Comparison of ENCODE assay signal across 9 cellular contexts in the genomic region with DNA sequence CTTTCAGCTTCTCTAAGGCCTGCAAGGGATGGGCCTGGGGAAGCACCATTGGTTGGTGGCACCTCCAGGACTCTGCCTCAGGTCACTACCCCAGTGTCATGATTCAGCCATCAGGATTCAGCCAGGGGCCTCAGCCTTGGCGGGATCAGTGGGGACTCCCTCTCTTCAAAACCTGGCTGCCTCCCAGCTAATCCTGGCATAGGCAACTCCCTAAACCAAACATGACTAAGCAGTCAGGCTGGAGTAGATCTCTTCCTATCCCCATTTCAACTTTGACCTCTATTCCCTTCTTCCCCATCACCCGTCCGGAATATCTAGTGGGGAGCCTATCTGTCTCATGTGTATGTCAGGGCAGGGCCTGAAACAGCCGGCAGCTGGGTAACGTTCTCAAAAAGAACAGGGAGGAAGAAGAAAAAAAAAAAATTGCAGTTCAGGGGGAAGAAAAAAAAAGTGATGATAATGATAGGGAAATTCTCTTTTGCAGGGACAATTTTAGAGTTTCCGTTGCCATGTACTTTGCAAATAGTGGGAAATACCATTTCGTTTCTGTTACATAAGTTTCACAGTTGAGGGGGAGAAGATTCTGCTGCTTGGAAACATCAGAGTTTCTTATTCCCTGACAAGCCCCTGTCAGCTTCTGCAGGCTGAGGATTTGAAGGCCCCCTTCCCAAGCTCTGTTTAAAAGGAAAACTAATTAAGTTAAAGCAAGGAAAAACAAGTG. TPM values are rescaled to one million over a fixed set of nuclear protein-coding genes. Genes with fewer than 3 reads are reported as not detected.
DNase-seq lines count a peak whose midpoint lies in the region; ATAC-seq and TF ChIP-seq lines count a peak whose summit lies in the region.
"Had no signal": no experiment of that assay in that cellular context is flagged by ENCODE, and none has a peak within 500 bp of the region (broad histone marks: within the 10 kb centered on the region; RNA-seq: fewer than 3 reads in every experiment).

No MANE protein-coding gene starts in this region.

- no TSS peak for BruUV-seq in PC-3 (replicated peaks; lab: Mats Ljungman, UMichigan)

- peak overlapping the region; percentile 44 for H3K4me2 ChIP-seq in PC-3 (ENCODE audit: low read length)
- no peak overlapping the region for H3K4me2 ChIP-seq in fibroblast of lung (ENCODE audit: extremely low read depth, insufficient read depth, low read length)

- H3K27me3 Mint-ChIP-seq in activated CD8-positive, alpha-beta memory T cell treated with anti-CD3 and anti-CD28 coated beads, Interleukin-2, amount 10 ng/mL, durations not matched to agents 7 days and 5 days: peaks cover 16% of the 10 kb centered on the region
- H3K27me3 Mint-ChIP-seq in progenitor cell of endocrine pancreas: peaks cover 50% of the 10 kb centered on the region

- intact Hi-C loops in PC-3 (cut with micrococcal nuclease): no loop called here

- peak overlapping the region; percentile 29 for H2AFZ ChIP-seq in PC-3 (ENCODE audit: low read length)
- H2AFZ ChIP-seq in fibroblast of lung (ENCODE audit: low read length): no peak overlapping the region

- H3K9me3 Mint-ChIP-seq in activated CD8-positive, alpha-beta memory T cell treated with anti-CD3 and anti-CD28 coated beads, Interleukin-2, amount 10 ng/mL, durations not matched to agents 7 days and 5 days (ENCODE audit: low read depth): no peaks in the 10 kb centered on the region
- H3K9me3 Mint-ChIP-seq in progenitor cell of endocrine pancreas (ENCODE audit: low read depth): no peaks in the 10 kb centered on the region

- peaks cover 39% of the 10 kb centered on the region for H3K4me1 ChIP-seq in PC-3 (ENCODE audit: insufficient read depth, low read length)
- H3K4me1 ChIP-seq in fibroblast of lung (ENCODE audit: control insufficient read depth, extremely low read depth, insufficient read depth, low read length): peaks cover 5% of the 10 kb centered on the region

- POLR2A ChIA-PET in PC-3 (lab: Charles Lee; ENCODE audit: unreplicated experiment): no interaction called here

- H3K79me2 ChIP-seq in PC-3 (ENCODE audit: low read length): peaks cover 5% of the 10 kb centered on the region
- H3K79me2 ChIP-seq in fibroblast of lung (ENCODE audit: control insufficient read depth, insufficient read depth, low read length): no peaks in the 10 kb centered on the region

- CTCF ChIA-PET in PC-3 (lab: Charles Lee): no interaction called here
- CTCF ChIA-PET in activated CD8-positive, alpha-beta memory T cell treated with anti-CD3 and anti-CD28 coated beads, Interleukin-2, amount 10 ng/mL, durations not matched to agents 7 days and 5 days (lab: Charles Lee): interaction anchor here (1.2 to 1.5 kb wide), 3 partner anchors 9 to 137 kb away, joined by 3 to 5 read pairs (median 4); no protein-coding TSS in a partner anchor

- H3K36me3 ChIP-seq in PC-3 (ENCODE audit: low read depth, low read length): no peaks in the 10 kb centered on the region
- H3K36me3 ChIP-seq in fibroblast of lung (ENCODE audit: control insufficient read depth, insufficient read depth, low read length): no peaks in the 10 kb centered on the region

- H3K9ac ChIP-seq in PC-3 (ENCODE audit: low read length): no peak overlapping the region
- no peak overlapping the region for H3K9ac ChIP-seq in fibroblast of lung (ENCODE audit: insufficient read depth, low read length)

- peaks cover 1% of the 10 kb centered on the region for H3K36me3 Mint-ChIP-seq in activated CD8-positive, alpha-beta memory T cell treated with anti-CD3 and anti-CD28 coated beads, Interleukin-2, amount 10 ng/mL, durations not matched to agents 7 days and 5 days
- no peaks in the 10 kb centered on the region for H3K36me3 Mint-ChIP-seq in progenitor cell of endocrine pancreas (ENCODE audit: insufficient read depth)

- H3F3A ChIP-seq in PC-3 (ENCODE audit: low read length, unreplicated experiment): no peaks in the 10 kb centered on the region

- H3K4me1 Mint-ChIP-seq in activated CD8-positive, alpha-beta memory T cell treated with anti-CD3 and anti-CD28 coated beads, Interleukin-2, amount 10 ng/mL, durations not matched to agents 7 days and 5 days: peaks cover 6% of the 10 kb centered on the region
- peaks cover 3% of the 10 kb centered on the region for H3K4me1 Mint-ChIP-seq in progenitor cell of endocrine pancreas (ENCODE audit: low read depth)

- H3K4me3 ChIP-seq in PC-3 (ENCODE audit: low read length) (no peak overlapping the region), fibroblast of lung (replicated peaks in 1 of 4; ENCODE audit: control extremely low read depth in 1 of 4, insufficient read depth in 1 of 4, low read depth in 3 of 4, low read length in 4 of 4) (no peak overlapping the region)

- no peaks in the 10 kb centered on the region for H3K9me2 ChIP-seq in PC-3 (replicated peaks; ENCODE audit: low read length)

- H3K9me3 ChIP-seq in PC-3 (ENCODE audit: low read length) (no peaks in the 10 kb centered on the region), fibroblast of lung (ENCODE audit: control insufficient read depth, insufficient read depth, low read depth, low read length) (no peaks in the 10 kb centered on the region)

- DNase-seq in EH (ENCODE audit: low read depth) (peak; percentile 77), PC-3 (peak; percentile 95), fibroblast of lung (ENCODE audit: low read depth in 2 of 2) (peak; percentile 40 to 75), putamen (ENCODE audit: low spot score) (peak; percentile 43), progenitor cell of endocrine pancreas (ENCODE audit: low spot score, unreplicated experiment) (no peak), OCI-M2 (lab: John Stamatoyannopoulos, UW; ENCODE audit: unreplicated experiment) (no peak)
- no peak for DNase-seq in activated CD8-positive, alpha-beta memory T cell treated with anti-CD3 and anti-CD28 coated beads, Interleukin-2, amount 10 ng/mL, durations not matched to agents 7 days and 5 days
- DNase-seq: activated CD8-positive, alpha-beta memory T cell treated with anti-CD3 and anti-CD28 coated beads, Interleukin-2, amount 50 U/mL, for 4 hours had no signal

- H3K27ac Mint-ChIP-seq in activated CD8-positive, alpha-beta memory T cell treated with anti-CD3 and anti-CD28 coated beads, Interleukin-2, amount 10 ng/mL, durations not matched to agents 7 days and 5 days: no peak overlapping the region
- no peak overlapping the region for H3K27ac Mint-ChIP-seq in progenitor cell of endocrine pancreas

- H3K27ac ChIP-seq in PC-3 (ENCODE audit: low read length): peak overlapping the region; percentile 9
- H3K27ac ChIP-seq in fibroblast of lung (ENCODE audit: insufficient read depth, low read length): no peak overlapping the region

- no peaks in the 10 kb centered on the region for H4K20me1 ChIP-seq in PC-3 (ENCODE audit: low read length)
- no peaks in the 10 kb centered on the region for H4K20me1 ChIP-seq in fibroblast of lung (ENCODE audit: control insufficient read depth, extremely low read depth, insufficient read depth, low read length)

- no peaks in the 10 kb centered on the region for H3K27me3 ChIP-seq in PC-3 (ENCODE audit: low read length)
- H3K27me3 ChIP-seq in fibroblast of lung (ENCODE audit: control insufficient read depth, insufficient read depth, low read length): no peaks in the 10 kb centered on the region

- no peak overlapping the region for H3K4me3 Mint-ChIP-seq in activated CD8-positive, alpha-beta memory T cell treated with anti-CD3 and anti-CD28 coated beads, Interleukin-2, amount 10 ng/mL, durations not matched to agents 7 days and 5 days
- no peak overlapping the region for H3K4me3 Mint-ChIP-seq in progenitor cell of endocrine pancreas (ENCODE audit: low read depth)

- TF ChIP-seq CTCF in PC-3 (conservative IDR thresholded peaks at IDR 0.05; ENCODE audit: low read depth, low read length): no peak
- TF ChIP-seq CTCF in fibroblast of lung (conservative IDR thresholded peaks at IDR 0.05 in 1 of 2, IDR thresholded peaks at IDR 0.05 in 1 of 2; ENCODE audit: low read depth in 1 of 2, low read length in 2 of 2): no peak
- TF ChIP-seq CTCF in progenitor cell of endocrine pancreas (IDR thresholded peaks at IDR 0.05; ENCODE audit: unreplicated experiment): no peak

- ATAC-seq in PC-3 (peak; percentile 39), HG03045 (IDR thresholded peaks at IDR 0.05; ENCODE audit: unreplicated experiment) (no peak)
- no peak for ATAC-seq in activated CD8-positive, alpha-beta memory T cell treated with anti-CD3 and anti-CD28 coated beads, Interleukin-2, amount 10 ng/mL, durations not matched to agents 7 days and 5 days

RNA-seq across cellular contexts. Expression of gene PREX1, which starts 4.1 kb away (rescaled TPM):
- total RNA-seq in PC-3 (2014; rRNA removed) (18.9 and 22.1 TPM in 2 replicates), fibroblast of lung (3.1 and 3.9 TPM in 2 replicates), progenitor cell of endocrine pancreas (2.9 and 3.7 TPM in 2 replicates)
- 1.0 and 2.9 TPM in 2 replicates for polyA plus RNA-seq in fibroblast of lung
- 1.6 and 4.3 TPM in 2 replicates for polyA plus RNA-seq in fibroblast of lung (2012)
- 3.5 and 12.1 TPM in 2 replicates for polyA minus RNA-seq in fibroblast of lung (ENCODE audit: low replicate concordance)
- total RNA-seq in activated CD8-positive, alpha-beta memory T cell treated with anti-CD3 and anti-CD28 coated beads, Interleukin-2, amount 10 ng/mL, durations not matched to agents 7 days and 5 days: 100 to 1,000 TPM; 130 to 156 TPM

Comparison
In these comparisons a context has a peak if more than half of its experiments do, and no peak if none do; other contexts are left out.
1. DNase-seq: peak in EH (single experiment), PC-3 (single experiment), fibroblast of lung (2 of 2) and putamen (single experiment); none in activated CD8-positive, alpha-beta memory T cell treated with anti-CD3 and anti-CD28 coated beads, Interleukin-2, amount 10 ng/mL, durations not matched to agents 7 days and 5 days (single experiment), progenitor cell of endocrine pancreas (single experiment) and OCI-M2 (single experiment).